In genomic region chr6:38262609-38263008, GRCh38 we compare ENCODE assay signal across 10 cellular contexts.
DNase-seq lines count a peak whose midpoint lies in the region; FAIRE-seq and TF ChIP-seq lines count a peak whose summit lies in the region.
"Had no signal": no experiment of that assay in that cellular context is flagged by ENCODE, and none has a peak within 500 bp of the region (broad histone marks: within the 10 kb centered on the region; RNA-seq: fewer than 3 reads in every experiment).

No MANE protein-coding gene starts in this region.

- H3K9me3 ChIP-seq in small intestine (ENCODE audit: control insufficient read depth, low read depth), result no peaks in the 10 kb centered on the region
- H3K9me3 ChIP-seq: spleen had no signal

- H3K4me1 ChIP-seq in small intestine (ENCODE audit: control insufficient read depth in 2 of 2, insufficient read depth in 1 of 2, low read depth in 1 of 2, low read length in 1 of 2), result peaks cover 4 to 7% of the 10 kb centered on the region in 2 donors

- TF ChIP-seq CTCF in epithelial cell of esophagus (IDR thresholded peaks at IDR 0.05; ENCODE audit: insufficient read depth, low read depth, low read length, missing control alignments), result no peak

- DNase-seq in GM04503 (ENCODE audit: low read depth), result peak; percentile 78
- DNase-seq in RKO (ENCODE audit: low spot score), result peak; percentile 29
- DNase-seq in epithelial cell of esophagus (ENCODE audit: low read depth), result peak; percentile 52
- DNase-seq in pons (ENCODE audit: low spot score), result peak; percentile 97
- DNase-seq in retina, result no peak
- no peak for DNase-seq in epidermal melanocyte (ENCODE audit: insufficient read length, low spot score)
- no peak for DNase-seq in small intestine
- DNase-seq: MM.1S, spleen had no signal

- no peak for FAIRE-seq in small intestine (lab: Jason Lieb, UNC)

- H3K4me3 ChIP-seq in epithelial cell of esophagus (ENCODE audit: low read length), result no peak overlapping the region
- no peak overlapping the region for H3K4me3 ChIP-seq in small intestine (ENCODE audit: low read depth in 1 of 2, low read length in 2 of 2)
- H3K4me3 ChIP-seq: coronary artery, spleen had no signal

- no peak overlapping the region for H3K27ac ChIP-seq in small intestine (ENCODE audit: low read depth in 1 of 2, low read length in 1 of 2)
- H3K27ac ChIP-seq: spleen had no signal

- H3K27me3 ChIP-seq in small intestine (ENCODE audit: control insufficient read depth in 2 of 2, insufficient read depth in 2 of 2, low read length in 2 of 2), result no peaks in the 10 kb centered on the region
- H3K27me3 ChIP-seq: spleen had no signal

- H3K36me3 ChIP-seq in small intestine (ENCODE audit: control insufficient read depth in 2 of 2, insufficient read depth in 2 of 2, low read length in 2 of 2), result peaks cover 0 to 4% of the 10 kb centered on the region in 2 donors

- WGBS in small intestine, 3 donors, result 82 to 93% (median 89%) methylated on average over 2 of the region's 2 CpGs

Comparison
In these comparisons a context has a peak if more than half of its experiments do, and no peak if none do; other contexts are left out.
1. DNase-seq: peak in GM04503 (single experiment), RKO (single experiment), epithelial cell of esophagus (single experiment) and pons (single experiment); none in retina (single experiment), epidermal melanocyte (single experiment) and small intestine (single experiment).